In genomic region chr18:63936156-63936931, GRCh38 we compare ENCODE assay signal across 8 cellular contexts. TPM values are rescaled to one million over a fixed set of nuclear protein-coding genes. Genes with fewer than 3 reads are reported as not detected.
DNase-seq lines count a peak whose midpoint lies in the region; ATAC-seq, FAIRE-seq and TF ChIP-seq lines count a peak whose summit lies in the region.

No MANE protein-coding gene starts in this region.

- no peak overlapping the region for H3K4ac ChIP-seq in mesendoderm (ENCODE audit: low read depth, low read length)

- H3K4me2 ChIP-seq in endothelial cell of umbilical vein (ENCODE audit: insufficient read depth, low read length) (peak overlapping the region; percentile 80), mesendoderm (ENCODE audit: low read length) (peak overlapping the region; percentile 95)

- DNase-seq in CD4-positive, alpha-beta T cell = peak in 7 of 10 experiments; percentile 8 to 54 (median 32)
- DNase-seq in GM19239 (ENCODE audit: insufficient read length, low spot score) (peak; percentile 62), NCI-H526 treated with DMSO at 0.1 percent for 48 hours (lab: John Stamatoyannopoulos, UW) (peak; percentile 13), endothelial cell of umbilical vein (ENCODE audit: low read depth, low spot score) (peak; percentile 67), mesendoderm (peak; percentile 92)
- DNase-seq in activated CD4-positive, alpha-beta memory T cell treated with anti-CD3 and anti-CD28 coated beads, Interleukin-2, amount 10 ng/mL, durations not matched to agents 7 days and 5 days = peak; percentile 76
- DNase-seq in stimulated activated CD8-positive, alpha-beta memory T cell treated with anti-CD3 and anti-CD28 coated beads, Interleukin-2, amount 100 ng/mL, for 48 hours (ENCODE audit: low read depth in 2 of 2) = peak; percentile 39 to 54

- intact Hi-C loops in CD4-positive, alpha-beta T cell (cut with DNase I, micrococcal nuclease) = no loop called here
- intact Hi-C loops in endothelial cell of umbilical vein (cut with micrococcal nuclease) = loop anchor here (1.0 to 5.0 kb wide), 6 partner anchors 45 to 418 kb away; no protein-coding TSS in a partner anchor

- no peak overlapping the region for H2BK120ac ChIP-seq in mesendoderm (ENCODE audit: low read depth, low read length)

- whole genome bisulfite sequencing in mesendoderm (ENCODE audit: extremely low coverage, insufficient coverage, low lambda C conversion rate) = no CpG with 5 or more reads among the region's 54 CpGs

- TF ChIP-seq CTCF in CD4-positive, alpha-beta T cell (IDR thresholded peaks at IDR 0.05) = peak; percentile 30
- TF ChIP-seq CTCF in endothelial cell of umbilical vein (IDR thresholded peaks at IDR 0.05; ENCODE audit: extremely low read depth in 1 of 2, insufficient read depth in 1 of 2, low read depth in 1 of 2, low read length in 2 of 2) = peak; percentile 75 to 78

- FAIRE-seq in GM19239 (lab: Jason Lieb, UNC) (peak; percentile 98), endothelial cell of umbilical vein (lab: Jason Lieb, UNC) (peak; percentile 92)

- H3K9me3 ChIP-seq in CD4-positive, alpha-beta T cell (ENCODE audit: control insufficient read depth, low read length) = no peaks in the 10 kb centered on the region
- H3K9me3 ChIP-seq in endothelial cell of umbilical vein (replicated peaks; ENCODE audit: control insufficient read depth, insufficient read depth, low read length) = no peaks in the 10 kb centered on the region

- H3K56ac ChIP-seq in mesendoderm (ENCODE audit: low read length) = peak overlapping the region; percentile 79

- no peaks in the 10 kb centered on the region for H3K36me3 Mint-ChIP-seq in CD4-positive, alpha-beta T cell (ENCODE audit: low read depth)
- H3K36me3 Mint-ChIP-seq in activated CD4-positive, alpha-beta memory T cell treated with anti-CD3 and anti-CD28 coated beads, Interleukin-2, amount 10 ng/mL, durations not matched to agents 7 days and 5 days (ENCODE audit: low read depth) = no peaks in the 10 kb centered on the region

- H3K79me2 ChIP-seq in endothelial cell of umbilical vein (ENCODE audit: control insufficient read depth, insufficient read depth, low read length) (no peaks in the 10 kb centered on the region), mesendoderm (ENCODE audit: control insufficient read depth, insufficient read depth, low read length) (no peaks in the 10 kb centered on the region)

- no peaks in the 10 kb centered on the region for H3K4me1 Mint-ChIP-seq in CD4-positive, alpha-beta T cell (ENCODE audit: low read depth)
- H3K4me1 Mint-ChIP-seq in activated CD4-positive, alpha-beta memory T cell treated with anti-CD3 and anti-CD28 coated beads, Interleukin-2, amount 10 ng/mL, durations not matched to agents 7 days and 5 days = peaks cover 3% of the 10 kb centered on the region

- H2AFZ ChIP-seq in endothelial cell of umbilical vein (ENCODE audit: low read depth, low read length) = peak overlapping the region; percentile 96

- H3K9ac ChIP-seq in endothelial cell of umbilical vein (replicated peaks; ENCODE audit: extremely low read depth, insufficient read depth, low read length) (peak overlapping the region; percentile 33), mesendoderm (ENCODE audit: low read length) (peak overlapping the region; percentile 63)

- H3K4me3 ChIP-seq in endothelial cell of umbilical vein (replicated peaks in 1 of 3; ENCODE audit: insufficient read depth in 1 of 3, low read depth in 1 of 3, low read length in 3 of 3) = peak overlapping the region; percentile 46 to 52 (median 51)
- H3K4me3 ChIP-seq in mesendoderm (ENCODE audit: low read length) = peak overlapping the region; percentile 51

- H3K27me3 Mint-ChIP-seq in CD4-positive, alpha-beta T cell = peaks cover 36% of the 10 kb centered on the region
- H3K27me3 Mint-ChIP-seq in activated CD4-positive, alpha-beta memory T cell treated with anti-CD3 and anti-CD28 coated beads, Interleukin-2, amount 10 ng/mL, durations not matched to agents 7 days and 5 days = peaks cover 17% of the 10 kb centered on the region

- dilution Hi-C loops in endothelial cell of umbilical vein (cut with MboI; ENCODE audit: extremely low pct_ligation_motif_present, low sequenced_read_pairs) = no loop called here

- H3K9me3 Mint-ChIP-seq in CD4-positive, alpha-beta T cell = no peaks in the 10 kb centered on the region
- H3K9me3 Mint-ChIP-seq in activated CD4-positive, alpha-beta memory T cell treated with anti-CD3 and anti-CD28 coated beads, Interleukin-2, amount 10 ng/mL, durations not matched to agents 7 days and 5 days = no peaks in the 10 kb centered on the region

- H2BK15ac ChIP-seq in mesendoderm (replicated peaks; ENCODE audit: low read depth) = no peak overlapping the region

- H3K9me1 ChIP-seq in endothelial cell of umbilical vein (replicated peaks; ENCODE audit: control insufficient read depth, extremely low read depth, insufficient read depth, low read length) = no peaks in the 10 kb centered on the region

- no peak overlapping the region for H2AK5ac ChIP-seq in mesendoderm (ENCODE audit: low read length)

- peak; percentile 54 for ATAC-seq in CD4-positive, alpha-beta T cell (ENCODE audit: poor library complexity)
- peak; percentile 99 for ATAC-seq in HG03342 (IDR thresholded peaks at IDR 0.05; ENCODE audit: unreplicated experiment)

- peaks cover 8% of the 10 kb centered on the region for H3K4me1 ChIP-seq in endothelial cell of umbilical vein (ENCODE audit: control insufficient read depth, extremely low read depth, insufficient read depth, low read length)
- no peaks in the 10 kb centered on the region for H3K4me1 ChIP-seq in mesendoderm (ENCODE audit: control insufficient read depth, low read depth, low read length)

- no peak overlapping the region for H2BK5ac ChIP-seq in mesendoderm (ENCODE audit: low read length)

- H4K8ac ChIP-seq in mesendoderm (ENCODE audit: low read depth, low read length) = no peak overlapping the region

- BruUV-seq in endothelial cell of umbilical vein (replicated peaks; lab: Mats Ljungman, UMichigan) = no TSS peak

- H4K5ac ChIP-seq in mesendoderm (ENCODE audit: low read length) = no peak overlapping the region

- H3K36me3 ChIP-seq in endothelial cell of umbilical vein (ENCODE audit: control insufficient read depth in 2 of 2, extremely low read depth in 1 of 2, insufficient read depth in 2 of 2, low read length in 2 of 2) = no peaks in the 10 kb centered on the region
- no peaks in the 10 kb centered on the region for H3K36me3 ChIP-seq in mesendoderm (ENCODE audit: control insufficient read depth, insufficient read depth, low read length)

- POLR2A ChIA-PET in CD4-positive, alpha-beta T cell (lab: Charles Lee) = interaction anchor here (1.6 kb wide), 1 partner anchor 34 kb away, joined by 3 read pairs; the partner anchor contains the start of gene SERPINB8
- POLR2A ChIA-PET in activated CD4-positive, alpha-beta memory T cell treated with anti-CD3 and anti-CD28 coated beads, Interleukin-2, amount 10 ng/mL, durations not matched to agents 7 days and 5 days (lab: Charles Lee) = interaction anchor here (0.6 to 1.8 kb wide), 3 partner anchors 8 to 109 kb away, joined by 3 to 4 read pairs (median 3); partner anchors contain the start of gene HMSD
- POLR2A ChIA-PET in endothelial cell of umbilical vein (lab: Charles Lee) = no interaction called here

- H3K18ac ChIP-seq in mesendoderm (ENCODE audit: low read length) = peak overlapping the region; percentile 19

- TF ChIP-seq POLR2A in endothelial cell of umbilical vein (IDR thresholded peaks at IDR 0.05; ENCODE audit: low read depth, low read length) = no peak

- peak overlapping the region; percentile 42 for H3K4me3 Mint-ChIP-seq in CD4-positive, alpha-beta T cell
- peak overlapping the region; percentile 71 for H3K4me3 Mint-ChIP-seq in activated CD4-positive, alpha-beta memory T cell treated with anti-CD3 and anti-CD28 coated beads, Interleukin-2, amount 10 ng/mL, durations not matched to agents 7 days and 5 days

- H4K20me1 ChIP-seq in endothelial cell of umbilical vein (replicated peaks; ENCODE audit: control insufficient read depth, extremely low read depth, insufficient read depth, low read length) = no peaks in the 10 kb centered on the region

- no peak overlapping the region for H3K27ac ChIP-seq in CD4-positive, alpha-beta T cell (ENCODE audit: low read depth, low read length)
- H3K27ac ChIP-seq in endothelial cell of umbilical vein (ENCODE audit: insufficient read depth, low read depth, low read length) = no peak overlapping the region
- no peak overlapping the region for H3K27ac ChIP-seq in mesendoderm (ENCODE audit: low read depth, low read length)

- H3K23ac ChIP-seq in mesendoderm (ENCODE audit: low read length) = no peak overlapping the region

- peaks cover 25% of the 10 kb centered on the region for H3K27me3 ChIP-seq in CD4-positive, alpha-beta T cell (ENCODE audit: control insufficient read depth, insufficient read depth, low read length)
- H3K27me3 ChIP-seq in endothelial cell of umbilical vein (ENCODE audit: control insufficient read depth in 2 of 2, insufficient read depth in 2 of 2, low read length in 2 of 2) (peaks cover 2 to 9% of the 10 kb centered on the region in 2 experiments), mesendoderm (ENCODE audit: insufficient read depth, low read length, poor library complexity) (no peaks in the 10 kb centered on the region)

- CTCF ChIA-PET in CD4-positive, alpha-beta T cell (lab: Charles Lee) = interaction anchor here (1.0 to 1.5 kb wide), 3 partner anchors 8 to 27 kb away, joined by 3 to 4 read pairs (median 4); no protein-coding TSS in a partner anchor
- CTCF ChIA-PET in activated CD4-positive, alpha-beta memory T cell treated with anti-CD3 and anti-CD28 coated beads, Interleukin-2, amount 10 ng/mL, durations not matched to agents 7 days and 5 days (lab: Charles Lee) = interaction anchor here (0.7 to 2.4 kb wide), 26 partner anchors 8 to 429 kb away, joined by 3 to 17 read pairs (median 4); partner anchors contain the start of genes HMSD and SERPINB2
- CTCF ChIA-PET in endothelial cell of umbilical vein (lab: Charles Lee) = interaction anchor here (0.8 to 5.1 kb wide), 40 partner anchors 8 to 494 kb away, joined by 3 to 112 read pairs (median 4); partner anchors contain the start of gene HMSD

- no peak overlapping the region for H3K27ac Mint-ChIP-seq in CD4-positive, alpha-beta T cell
- H3K27ac Mint-ChIP-seq in activated CD4-positive, alpha-beta memory T cell treated with anti-CD3 and anti-CD28 coated beads, Interleukin-2, amount 10 ng/mL, durations not matched to agents 7 days and 5 days = no peak overlapping the region

- no peaks in the 10 kb centered on the region for H3K79me1 ChIP-seq in mesendoderm (ENCODE audit: low read length)

RNA-seq across cellular contexts. Expression of gene HMSD, which starts 12.8 kb away (rescaled TPM):
- total RNA-seq in CD4-positive, alpha-beta T cell = not detected
- total RNA-seq in activated CD4-positive, alpha-beta memory T cell treated with anti-CD3 and anti-CD28 coated beads, Interleukin-2, amount 10 ng/mL, durations not matched to agents 7 days and 5 days = 1 to 10 TPM; 8.5 to 9.6 TPM
- total RNA-seq in endothelial cell of umbilical vein = not detected in 2 replicates
- 0.06 and 0.08 TPM in 2 replicates for polyA plus RNA-seq in endothelial cell of umbilical vein
- 0.04 and 0.06 TPM in 2 replicates for polyA plus RNA-seq in endothelial cell of umbilical vein (2011; cell fraction: cytosol; rRNA removed)
- polyA plus RNA-seq in endothelial cell of umbilical vein (2011; cell fraction: nucleus; rRNA removed) = 0.08 and 0.14 TPM in 2 replicates
- 1.9 and 15.0 TPM in 2 replicates for polyA plus RNA-seq in endothelial cell of umbilical vein (2012)
- polyA minus RNA-seq in endothelial cell of umbilical vein = 0.15 TPM in 1 of 2 replicates, not detected in the other
- polyA minus RNA-seq in endothelial cell of umbilical vein (2011; cell fraction: cytosol; rRNA and poly(A)+ RNA removed) = not detected
- polyA minus RNA-seq in endothelial cell of umbilical vein (2011; cell fraction: nucleus; rRNA and poly(A)+ RNA removed) = not detected in 2 replicates
- polyA plus RNA-seq in mesendoderm (2013, experiment 1 of 2) = 0.80 TPM
- polyA plus RNA-seq in mesendoderm (2013, experiment 2 of 2) = 0.84 TPM

RNA-seq across cellular contexts. Expression of gene SERPINB10, which starts 28.6 kb away (rescaled TPM):
- not detected for total RNA-seq in CD4-positive, alpha-beta T cell
- total RNA-seq in activated CD4-positive, alpha-beta memory T cell treated with anti-CD3 and anti-CD28 coated beads, Interleukin-2, amount 10 ng/mL, durations not matched to agents 7 days and 5 days = not detected
- not detected in 2 replicates for total RNA-seq in endothelial cell of umbilical vein
- not detected in 2 replicates for polyA plus RNA-seq in endothelial cell of umbilical vein
- not detected in 2 replicates for polyA plus RNA-seq in endothelial cell of umbilical vein (2011; cell fraction: cytosol; rRNA removed)
- polyA plus RNA-seq in endothelial cell of umbilical vein (2011; cell fraction: nucleus; rRNA removed) = not detected in 2 replicates
- polyA plus RNA-seq in endothelial cell of umbilical vein (2012) = not detected in 2 replicates
- not detected in 2 replicates for polyA minus RNA-seq in endothelial cell of umbilical vein
- polyA minus RNA-seq in endothelial cell of umbilical vein (2011; cell fraction: cytosol; rRNA and poly(A)+ RNA removed) = not detected
- polyA minus RNA-seq in endothelial cell of umbilical vein (2011; cell fraction: nucleus; rRNA and poly(A)+ RNA removed) = not detected in 2 replicates
- polyA plus RNA-seq in mesendoderm (2013, experiment 1 of 2) = not detected
- polyA plus RNA-seq in mesendoderm (2013, experiment 2 of 2) = not detected

RNA-seq across cellular contexts. Expression of gene SERPINB8, which starts 33.5 kb away (rescaled TPM):
- total RNA-seq in CD4-positive, alpha-beta T cell = 10 to 100 TPM in 1 of 2 experiments, 1 to 10 TPM in 1; 9.8 to 11.0 TPM
- total RNA-seq in activated CD4-positive, alpha-beta memory T cell treated with anti-CD3 and anti-CD28 coated beads, Interleukin-2, amount 10 ng/mL, durations not matched to agents 7 days and 5 days = 10 to 100 TPM in 1 of 2 experiments, 1 to 10 TPM in 1; 9.3 to 11.2 TPM
- 24.1 and 25.7 TPM in 2 replicates for total RNA-seq in endothelial cell of umbilical vein
- polyA plus RNA-seq in endothelial cell of umbilical vein = 11.9 and 15.3 TPM in 2 replicates
- polyA plus RNA-seq in endothelial cell of umbilical vein (2011; cell fraction: cytosol; rRNA removed) = 18.3 and 22.3 TPM in 2 replicates
- polyA plus RNA-seq in endothelial cell of umbilical vein (2011; cell fraction: nucleus; rRNA removed) = 23.9 and 26.7 TPM in 2 replicates
- 18.9 and 38.7 TPM in 2 replicates for polyA plus RNA-seq in endothelial cell of umbilical vein (2012)
- polyA minus RNA-seq in endothelial cell of umbilical vein = 16.1 and 19.0 TPM in 2 replicates
- 6.8 TPM for polyA minus RNA-seq in endothelial cell of umbilical vein (2011; cell fraction: cytosol; rRNA and poly(A)+ RNA removed)
- polyA minus RNA-seq in endothelial cell of umbilical vein (2011; cell fraction: nucleus; rRNA and poly(A)+ RNA removed) = 19.5 and 24.1 TPM in 2 replicates
- 2.4 TPM for polyA plus RNA-seq in mesendoderm (2013, experiment 1 of 2)
- 2.3 TPM for polyA plus RNA-seq in mesendoderm (2013, experiment 2 of 2)

RNA-seq across cellular contexts. Expression of gene SERPINB2, which starts 48.8 kb away (rescaled TPM):
- total RNA-seq in CD4-positive, alpha-beta T cell = under 1 TPM in 1 of 2 experiments, not detected in 1; 0.25 TPM
- not detected for total RNA-seq in activated CD4-positive, alpha-beta memory T cell treated with anti-CD3 and anti-CD28 coated beads, Interleukin-2, amount 10 ng/mL, durations not matched to agents 7 days and 5 days
- total RNA-seq in endothelial cell of umbilical vein = 0.24 and 0.39 TPM in 2 replicates
- polyA plus RNA-seq in endothelial cell of umbilical vein = 2.0 and 2.5 TPM in 2 replicates
- polyA plus RNA-seq in endothelial cell of umbilical vein (2011; cell fraction: cytosol; rRNA removed) = 5.7 and 10.5 TPM in 2 replicates
- 15.3 and 26.8 TPM in 2 replicates for polyA plus RNA-seq in endothelial cell of umbilical vein (2011; cell fraction: nucleus; rRNA removed)
- polyA plus RNA-seq in endothelial cell of umbilical vein (2012) = 0.34 and 10.5 TPM in 2 replicates
- polyA minus RNA-seq in endothelial cell of umbilical vein = 0.83 and 2.8 TPM in 2 replicates
- not detected for polyA minus RNA-seq in endothelial cell of umbilical vein (2011; cell fraction: cytosol; rRNA and poly(A)+ RNA removed)
- polyA minus RNA-seq in endothelial cell of umbilical vein (2011; cell fraction: nucleus; rRNA and poly(A)+ RNA removed) = 7.7 and 14.2 TPM in 2 replicates
- polyA plus RNA-seq in mesendoderm (2013, experiment 1 of 2) = not detected
- 0.04 TPM for polyA plus RNA-seq in mesendoderm (2013, experiment 2 of 2)

Comparison
In these comparisons a context has a peak if more than half of its experiments do, and no peak if none do; other contexts are left out.
1. DNase-seq: peak in every context shown above with its lines; median percentile 92 in mesendoderm; 76 in activated CD4-positive, alpha-beta memory T cell treated with anti-CD3 and anti-CD28 coated beads, Interleukin-2, amount 10 ng/mL, durations not matched to agents 7 days and 5 days; 67 in endothelial cell of umbilical vein; 62 in GM19239; 46 in stimulated activated CD8-positive, alpha-beta memory T cell treated with anti-CD3 and anti-CD28 coated beads, Interleukin-2, amount 100 ng/mL, for 48 hours; 32 in CD4-positive, alpha-beta T cell; 13 in NCI-H526 treated with DMSO at 0.1 percent for 48 hours.